Comparison of ENCODE assay signal across 8 cellular contexts in the genomic region with DNA sequence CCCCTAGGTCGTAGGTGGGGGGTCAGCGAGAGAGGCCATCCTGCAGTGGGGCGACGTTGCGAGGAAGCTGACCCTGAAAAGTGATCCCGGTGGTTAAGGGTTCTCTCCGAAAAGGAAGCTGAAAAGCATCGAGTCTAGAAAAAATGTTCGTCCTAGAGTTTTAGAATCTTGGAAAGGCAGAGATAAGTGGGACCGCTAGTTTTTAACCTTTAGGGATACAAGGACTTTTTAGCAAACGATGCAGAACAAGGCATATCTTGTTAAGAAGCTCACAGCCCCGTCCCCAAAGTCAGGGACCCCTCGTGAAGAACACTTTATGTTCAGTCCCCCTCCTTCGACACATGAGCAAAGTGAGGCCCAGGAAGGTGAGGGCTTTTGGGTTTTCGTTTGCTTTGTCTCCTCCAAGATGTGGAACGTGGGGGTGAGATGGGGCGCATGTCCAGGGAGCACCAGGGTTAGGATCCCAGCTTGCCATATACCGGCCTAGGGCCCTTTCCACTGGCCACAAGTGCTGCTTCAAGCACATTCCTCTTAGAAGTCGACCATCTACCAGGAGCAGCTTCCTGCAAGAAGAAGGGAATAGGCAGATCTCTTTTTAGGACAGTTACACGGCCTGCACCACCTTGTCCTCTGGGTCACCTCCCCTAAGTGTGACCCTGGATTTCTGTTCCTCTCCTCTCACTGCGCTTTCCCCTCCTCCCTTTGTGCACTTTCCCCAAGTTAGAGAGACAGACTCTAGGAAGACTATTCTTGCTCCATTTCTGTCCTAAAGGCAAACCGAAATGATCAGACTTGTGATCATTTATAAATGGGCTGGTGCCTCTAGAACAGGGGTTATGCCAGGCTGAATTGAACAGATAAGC. TPM values are rescaled to one million over a fixed set of nuclear protein-coding genes. Genes with fewer than 3 reads are reported as not detected.
DNase-seq lines count a peak whose midpoint lies in the region; ATAC-seq, FAIRE-seq and TF ChIP-seq lines count a peak whose summit lies in the region.

No MANE protein-coding gene starts in this region.

- H3K4me3 ChIP-seq in HFF-Myc (replicated peaks; ENCODE audit: low read depth, low read length) (peak overlapping the region; percentile 79), hepatocyte (peak overlapping the region; percentile 91), small intestine (ENCODE audit: low read depth in 1 of 2, low read length in 2 of 2) (peak overlapping the region; percentile 76 to 97)

- POLR2A ChIA-PET in CD4-positive, alpha-beta T cell (lab: Charles Lee), result interaction anchor here (0.8 to 1.5 kb wide), 6 partner anchors 10 to 25 kb away, joined by 3 to 7 read pairs (median 3); no protein-coding TSS in a partner anchor

- no peak for TF ChIP-seq POLR2A in GM18505 (IDR thresholded peaks at IDR 0.05; ENCODE audit: borderline replicate concordance, extremely low read depth, insufficient read depth, insufficient read length)

- H3K27me3 Mint-ChIP-seq in CD4-positive, alpha-beta T cell, result peaks cover 8% of the 10 kb centered on the region

- no peak for ATAC-seq in CD4-positive, alpha-beta T cell (ENCODE audit: poor library complexity)
- no peak for ATAC-seq in GM18505 (IDR thresholded peaks at IDR 0.05; ENCODE audit: unreplicated experiment)
- ATAC-seq in HG03432 (IDR thresholded peaks at IDR 0.05; ENCODE audit: unreplicated experiment), result no peak

- intact Hi-C loops in CD4-positive, alpha-beta T cell (cut with DNase I, micrococcal nuclease), result loop anchor here in 1 of 2 experiments (5.0 kb wide), 3 partner anchors 192 to 468 kb away; a partner anchor contains a TSS

- H3K4me1 Mint-ChIP-seq in CD4-positive, alpha-beta T cell (ENCODE audit: low read depth), result peaks cover 47% of the 10 kb centered on the region

- H3K4me1 ChIP-seq in hepatocyte (ENCODE audit: insufficient read depth), result no peaks in the 10 kb centered on the region
- peaks cover 2 to 4% of the 10 kb centered on the region in 2 donors for H3K4me1 ChIP-seq in small intestine (ENCODE audit: control insufficient read depth in 2 of 2, insufficient read depth in 1 of 2, low read depth in 1 of 2, low read length in 1 of 2)

- TF ChIP-seq CTCF in CD4-positive, alpha-beta T cell (IDR thresholded peaks at IDR 0.05), result no peak
- TF ChIP-seq CTCF in HFF-Myc (IDR thresholded peaks at IDR 0.05; ENCODE audit: low read depth, low read length, missing control alignments), result no peak
- no peak for TF ChIP-seq CTCF in hepatocyte (IDR thresholded peaks at IDR 0.05; ENCODE audit: poor library complexity)

- peaks cover 20% of the 10 kb centered on the region for H3K36me3 Mint-ChIP-seq in CD4-positive, alpha-beta T cell (ENCODE audit: low read depth)

- H3K27ac ChIP-seq in CD4-positive, alpha-beta T cell (ENCODE audit: low read depth, low read length), result no peak overlapping the region
- H3K27ac ChIP-seq in hepatocyte (peak overlapping the region; percentile 26), small intestine (ENCODE audit: low read depth in 1 of 2, low read length in 1 of 2) (peak overlapping the region in 1 of 2 donors; percentile 91)

- WGBS in hepatocyte (ENCODE audit: low lambda C conversion rate, missing lambda C conversion rate), result 32% methylated on average over 22 of the region's 22 CpGs
- WGBS in small intestine, 3 donors, result 17 to 36% (median 25%) methylated on average over 22 of the region's 22 CpGs

- H3K36me3 ChIP-seq in hepatocyte (replicated peaks; ENCODE audit: insufficient read depth, low read depth) (no peaks in the 10 kb centered on the region), small intestine (ENCODE audit: control insufficient read depth in 2 of 2, insufficient read depth in 2 of 2, low read length in 2 of 2) (peaks cover 0 to under 1% of the 10 kb centered on the region in 2 donors)

- CTCF ChIA-PET in CD4-positive, alpha-beta T cell (lab: Charles Lee), result no interaction called here

- H3K4me3 Mint-ChIP-seq in CD4-positive, alpha-beta T cell, result peak overlapping the region; percentile 91

- H2AFZ ChIP-seq in hepatocyte, result peak overlapping the region; percentile 80

- H4K20me1 ChIP-seq in hepatocyte (ENCODE audit: insufficient read depth, poor library complexity, severe bottlenecking), result no peaks in the 10 kb centered on the region

- H3K27ac Mint-ChIP-seq in CD4-positive, alpha-beta T cell, result peak overlapping the region; percentile 73

- peaks cover 18% of the 10 kb centered on the region for H3K79me2 ChIP-seq in hepatocyte

- no peaks in the 10 kb centered on the region for H3K27me3 ChIP-seq in CD4-positive, alpha-beta T cell (ENCODE audit: control insufficient read depth, insufficient read depth, low read length)
- H3K27me3 ChIP-seq in hepatocyte, result no peaks in the 10 kb centered on the region
- no peaks in the 10 kb centered on the region for H3K27me3 ChIP-seq in small intestine (ENCODE audit: control insufficient read depth in 2 of 2, insufficient read depth in 2 of 2, low read length in 2 of 2)

- H3K9me2 ChIP-seq in hepatocyte (replicated peaks; ENCODE audit: insufficient read depth), result no peaks in the 10 kb centered on the region

- DNase-seq in CD4-positive, alpha-beta T cell, result no peak
- DNase-seq in HFF-Myc (ENCODE audit: extremely low read depth, low read depth) (no peak), hepatocyte (ENCODE audit: low spot score) (no peak), small intestine (no peak), NCI-H345 treated with DMSO at 0.1 percent for 48 hours (lab: John Stamatoyannopoulos, UW; ENCODE audit: unreplicated experiment) (no peak)
- peak; percentile 56 for DNase-seq in activated CD8-positive, alpha-beta memory T cell treated with anti-CD3 and anti-CD28 coated beads, Interleukin-2, amount 50 U/mL, for 48 hours

- no peaks in the 10 kb centered on the region for H3K9me3 Mint-ChIP-seq in CD4-positive, alpha-beta T cell

- FAIRE-seq in small intestine (lab: Jason Lieb, UNC), result no peak

- no peaks in the 10 kb centered on the region for H3K9me3 ChIP-seq in CD4-positive, alpha-beta T cell (ENCODE audit: control insufficient read depth, low read length)
- H3K9me3 ChIP-seq in hepatocyte (ENCODE audit: low read depth), result no peaks in the 10 kb centered on the region
- H3K9me3 ChIP-seq in small intestine (ENCODE audit: control insufficient read depth, low read depth), result no peaks in the 10 kb centered on the region

- peak overlapping the region; percentile 97 for H3K4me2 ChIP-seq in hepatocyte

RNA-seq across cellular contexts. Expression of a gene that starts 1.0 kb away (rescaled TPM):
- total RNA-seq in CD4-positive, alpha-beta T cell, result 1 to 10 TPM; 2.9 to 3.1 TPM
- total RNA-seq in hepatocyte, result 19.1 and 19.3 TPM in 2 replicates
- 10.1 and 12.7 TPM in 2 replicates for polyA plus RNA-seq in hepatocyte
- polyA plus RNA-seq in small intestine, result 10 to 100 TPM; 48.3 to 74.3 (median 71.3) TPM
